18 cellular contexts compared by ENCODE assay signal in genomic region chr2:74862268-74862964, GRCh38. TPM values are rescaled to one million over a fixed set of nuclear protein-coding genes. Genes with fewer than 3 reads are reported as not detected.
DNase-seq lines count a peak whose midpoint lies in the region; ATAC-seq and TF ChIP-seq lines count a peak whose summit lies in the region.
"Had no signal": no experiment of that assay in that cellular context is flagged by ENCODE, and none has a peak within 500 bp of the region (broad histone marks: within the 10 kb centered on the region; RNA-seq: fewer than 3 reads in every experiment).

No MANE protein-coding gene starts in this region.

- no peak overlapping the region for H3K9ac ChIP-seq in DND-41 (ENCODE audit: low read depth, low read length)
- H3K9ac ChIP-seq: neural progenitor cell had no signal

- H2AFZ ChIP-seq in DND-41 (ENCODE audit: low read depth, low read length) (no peak overlapping the region), PC-9 (no peak overlapping the region)
- H2AFZ ChIP-seq: neural progenitor cell had no signal

- H3K4me2 ChIP-seq in DND-41 (ENCODE audit: insufficient read depth, low read length) (no peak overlapping the region), PC-9 (no peak overlapping the region)
- H3K4me2 ChIP-seq: neural progenitor cell had no signal

- no peak for TF ChIP-seq CTCF in A673 (conservative IDR thresholded peaks at IDR 0.05; ENCODE audit: low read depth, low read length)
- no peak for TF ChIP-seq CTCF in DND-41 (IDR thresholded peaks at IDR 0.05; ENCODE audit: borderline replicate concordance, extremely low read depth, low read length, poor library complexity, severe bottlenecking)
- no peak for TF ChIP-seq CTCF in PC-9 (conservative IDR thresholded peaks at IDR 0.05)

- H3K27me3 Mint-ChIP-seq in activated T-helper 1 cell treated with anti-CD3 and anti-CD28 coated beads, Interleukin-12 subunit alpha, Interleukin-12 subunit beta, Interleukin-2, Interleukin-4 antibody, amounts not matched to agents 30 ng/mL and 10 ng/mL and 1 ng/mL, durations not matched to agents 14 hours and 24 hours and 36 hours (ENCODE audit: insufficient read depth): no peaks in the 10 kb centered on the region

- no peak; the same call in 2 of the 3 replicates for ATAC-seq in DND-41 (ENCODE audit: insufficient read depth, low read depth)
- no peak for ATAC-seq in HG02678 (IDR thresholded peaks at IDR 0.05; ENCODE audit: unreplicated experiment)
- ATAC-seq: sciatic nerve had no signal

- H3K4me3 ChIP-seq in A673 (ENCODE audit: low read depth, low read length, poor library complexity, severe bottlenecking) (no peak overlapping the region), DND-41 (ENCODE audit: low read depth in 1 of 2, low read length in 2 of 2) (no peak overlapping the region), PC-9 (no peak overlapping the region)
- H3K4me3 ChIP-seq: neural progenitor cell had no signal

- H3F3A ChIP-seq in PC-9 (ENCODE audit: insufficient read depth, low read depth): peaks cover 56% of the 10 kb centered on the region

- peaks cover 67% of the 10 kb centered on the region for H3K4me1 Mint-ChIP-seq in activated T-helper 1 cell treated with anti-CD3 and anti-CD28 coated beads, Interleukin-12 subunit alpha, Interleukin-12 subunit beta, Interleukin-2, Interleukin-4 antibody, amounts not matched to agents 30 ng/mL and 10 ng/mL and 1 ng/mL, durations not matched to agents 14 hours and 24 hours and 36 hours (ENCODE audit: low read depth)

- CTCF ChIA-PET in A673 (lab: Charles Lee): interaction anchor here (0.6 kb wide), 1 partner anchor 12 kb away, joined by 3 read pairs; no protein-coding TSS in a partner anchor
- CTCF ChIA-PET in PC-9 (lab: Charles Lee): no interaction called here

- DNase-seq in A673 (ENCODE audit: low spot score): no peak
- no peak for DNase-seq in DND-41
- no peak for DNase-seq in PC-9
- DNase-seq in erythroblast (lab: John Stamatoyannopoulos, UW): peak; percentile 63 to 93
- DNase-seq in cerebellar nuclear complex (lab: John Stamatoyannopoulos, UW): no peak
- DNase-seq in activated T-helper 1 cell treated with anti-CD3 and anti-CD28 coated beads, Interleukin-12 subunit alpha, Interleukin-12 subunit beta, Interleukin-2, Interleukin-4 antibody, amounts not matched to agents 30 ng/mL and 10 ng/mL and 1 ng/mL, durations not matched to agents 14 hours and 24 hours and 36 hours (ENCODE audit: low spot score): no peak
- no peak for DNase-seq in stimulated activated CD4-positive, alpha-beta T cell treated with anti-CD3 and anti-CD28 coated beads, Interleukin-2, amount 100 ng/mL, for 48 hours
- DNase-seq: cortex of kidney; islet precursor cell; Kasumi-1; NCI-H187; NCI-H82; stimulated activated CD4-positive, alpha-beta T cell treated with anti-CD3 and anti-CD28 coated beads, Interleukin-4, amount 100 ng/mL, for 4 hours had no signal

- H3K36me3 Mint-ChIP-seq in activated T-helper 1 cell treated with anti-CD3 and anti-CD28 coated beads, Interleukin-12 subunit alpha, Interleukin-12 subunit beta, Interleukin-2, Interleukin-4 antibody, amounts not matched to agents 30 ng/mL and 10 ng/mL and 1 ng/mL, durations not matched to agents 14 hours and 24 hours and 36 hours (ENCODE audit: low read depth): peaks cover 17% of the 10 kb centered on the region

- H3K4me1 ChIP-seq in A673 (ENCODE audit: insufficient read depth, low read length, poor library complexity, severe bottlenecking): peaks cover 19% of the 10 kb centered on the region
- H3K4me1 ChIP-seq in DND-41 (ENCODE audit: insufficient read depth, low read length): no peaks in the 10 kb centered on the region; the same call in 1 of the 2 replicates
- H3K4me1 ChIP-seq in PC-9 (replicated peaks; ENCODE audit: insufficient read depth): peaks cover 56% of the 10 kb centered on the region
- H3K4me1 ChIP-seq: neural progenitor cell had no signal

- intact Hi-C loops in A673 (cut with micrococcal nuclease; ENCODE audit: unreplicated experiment): no loop called here
- intact Hi-C loops in PC-9 (cut with micrococcal nuclease; ENCODE audit: unreplicated experiment): no loop called here
- intact Hi-C loops in activated T-helper 1 cell treated with anti-CD3 and anti-CD28 coated beads, Interleukin-12 subunit alpha, Interleukin-12 subunit beta, Interleukin-2, Interleukin-4 antibody, amounts not matched to agents 30 ng/mL and 10 ng/mL and 1 ng/mL, durations not matched to agents 14 hours and 24 hours and 36 hours (cut with micrococcal nuclease): no loop called here

- H3K9me3 Mint-ChIP-seq in activated T-helper 1 cell treated with anti-CD3 and anti-CD28 coated beads, Interleukin-12 subunit alpha, Interleukin-12 subunit beta, Interleukin-2, Interleukin-4 antibody, amounts not matched to agents 30 ng/mL and 10 ng/mL and 1 ng/mL, durations not matched to agents 14 hours and 24 hours and 36 hours: no peaks in the 10 kb centered on the region
- H3K9me3 Mint-ChIP-seq: activated T-helper 2 cell treated with anti-CD3 and anti-CD28 coated beads, Interferon-gamma antibody, Interleukin-2, Interleukin-4, amounts not matched to agents 10 μg/mL and 5 μg/mL and 100 μg/mL, durations not matched to agents 14 hours and 24 hours and 36 hours; neural progenitor cell had no signal

- POLR2A ChIA-PET in A673 (lab: Charles Lee; ENCODE audit: low non-redundant PET) (no interaction called here), PC-9 (lab: Charles Lee; ENCODE audit: unreplicated experiment) (interaction anchor here (0.6 kb wide), 2 partner anchors 144 to 521 kb away, joined by 5 to 10 read pairs; no protein-coding TSS in a partner anchor)

- H4K20me1 ChIP-seq in DND-41 (ENCODE audit: insufficient read depth, low read length): peaks cover 61% of the 10 kb centered on the region
- H4K20me1 ChIP-seq in PC-9 (ENCODE audit: insufficient read depth): no peaks in the 10 kb centered on the region

- no peaks in the 10 kb centered on the region for H3K9me2 ChIP-seq in PC-9 (ENCODE audit: insufficient read depth)

- H3K79me2 ChIP-seq in DND-41 (ENCODE audit: insufficient read depth, low read length): peaks cover 83% of the 10 kb centered on the region
- peaks cover 61% of the 10 kb centered on the region for H3K79me2 ChIP-seq in PC-9 (ENCODE audit: low read depth)

- H3K27ac Mint-ChIP-seq in activated T-helper 1 cell treated with anti-CD3 and anti-CD28 coated beads, Interleukin-12 subunit alpha, Interleukin-12 subunit beta, Interleukin-2, Interleukin-4 antibody, amounts not matched to agents 30 ng/mL and 10 ng/mL and 1 ng/mL, durations not matched to agents 14 hours and 24 hours and 36 hours: no peak overlapping the region
- H3K27ac Mint-ChIP-seq: activated T-helper 2 cell treated with anti-CD3 and anti-CD28 coated beads, Interferon-gamma antibody, Interleukin-2, Interleukin-4, amounts not matched to agents 10 μg/mL and 5 μg/mL and 100 μg/mL, durations not matched to agents 14 hours and 24 hours and 36 hours; neural progenitor cell had no signal

- no peaks in the 10 kb centered on the region for H3K9me3 ChIP-seq in A673 (ENCODE audit: low read depth, low read length, poor library complexity, severe bottlenecking)
- H3K9me3 ChIP-seq in DND-41 (ENCODE audit: insufficient read depth, low read length, severe bottlenecking): no peaks in the 10 kb centered on the region
- no peaks in the 10 kb centered on the region for H3K9me3 ChIP-seq in PC-9 (ENCODE audit: insufficient read depth, low read depth)

- H3K27me3 ChIP-seq in A673 (replicated peaks; ENCODE audit: insufficient read depth, low read depth, low read length, poor library complexity): no peaks in the 10 kb centered on the region
- H3K27me3 ChIP-seq in DND-41 (ENCODE audit: insufficient read depth, low read length, poor library complexity): no peaks in the 10 kb centered on the region
- no peaks in the 10 kb centered on the region for H3K27me3 ChIP-seq in PC-9 (ENCODE audit: insufficient read depth, low read depth)
- H3K27me3 ChIP-seq: neural progenitor cell had no signal

- no TSS peak for BruUV-seq in A673 (replicated peaks; lab: Mats Ljungman, UMichigan)
- no TSS peak for BruUV-seq in PC-9 (replicated peaks; lab: Mats Ljungman, UMichigan)

- H3K4me3 Mint-ChIP-seq in activated T-helper 1 cell treated with anti-CD3 and anti-CD28 coated beads, Interleukin-12 subunit alpha, Interleukin-12 subunit beta, Interleukin-2, Interleukin-4 antibody, amounts not matched to agents 30 ng/mL and 10 ng/mL and 1 ng/mL, durations not matched to agents 14 hours and 24 hours and 36 hours: no peak overlapping the region
- H3K4me3 Mint-ChIP-seq: neural progenitor cell had no signal

- no peak for TF ChIP-seq POLR2A in erythroblast (IDR thresholded peaks at IDR 0.05; ENCODE audit: low read length)

- no peaks in the 10 kb centered on the region for H3K36me3 ChIP-seq in A673 (ENCODE audit: insufficient read depth, low read length, poor library complexity, severe bottlenecking)
- peaks cover 93% of the 10 kb centered on the region for H3K36me3 ChIP-seq in DND-41 (ENCODE audit: insufficient read depth, low read length)
- H3K36me3 ChIP-seq in PC-9 (ENCODE audit: low read depth): no peaks in the 10 kb centered on the region
- H3K36me3 ChIP-seq: neural progenitor cell had no signal

- H3K27ac ChIP-seq in A673 (ENCODE audit: low read depth, low read length, poor library complexity, severe bottlenecking): peak overlapping the region; percentile 64
- 0 out of 2 replicates have a peak overlapping the region, but pooled peaks have one; percentile 20 for H3K27ac ChIP-seq in DND-41 (ENCODE audit: low read length)
- peak overlapping the region; percentile 92 for H3K27ac ChIP-seq in PC-9
- H3K27ac ChIP-seq: HL-60, neural progenitor cell had no signal

RNA-seq across cellular contexts. Expression of gene HK2, which starts 28.5 kb away (rescaled TPM):
- 40.1 and 42.6 TPM in 2 replicates for total RNA-seq in A673 (2021)
- 7.8 and 13.5 TPM in 2 replicates for total RNA-seq in PC-9 (2021)
- 92.2 and 94.5 TPM in 2 replicates for total RNA-seq in activated T-helper 1 cell treated with anti-CD3 and anti-CD28 coated beads, Interleukin-12 subunit alpha, Interleukin-12 subunit beta, Interleukin-2, Interleukin-4 antibody, amounts not matched to agents 30 ng/mL and 10 ng/mL and 1 ng/mL, durations not matched to agents 14 hours and 24 hours and 36 hours

Comparison
In these comparisons a context has a peak if more than half of its experiments do, and no peak if none do; other contexts are left out.
1. DNase-seq: peak in erythroblast (2 of 2); none in A673 (single experiment), DND-41 (single experiment), PC-9 (0 of 2), cerebellar nuclear complex (0 of 2), activated T-helper 1 cell treated with anti-CD3 and anti-CD28 coated beads, Interleukin-12 subunit alpha, Interleukin-12 subunit beta, Interleukin-2, Interleukin-4 antibody, amounts not matched to agents 30 ng/mL and 10 ng/mL and 1 ng/mL, durations not matched to agents 14 hours and 24 hours and 36 hours (single experiment) and stimulated activated CD4-positive, alpha-beta T cell treated with anti-CD3 and anti-CD28 coated beads, Interleukin-2, amount 100 ng/mL, for 48 hours (0 of 2).
2. H3K27ac ChIP-seq: peak in every context shown above with its lines; median percentile 92 in PC-9; 64 in A673; 20 in DND-41.